ENCODE assay signal across 28 cellular contexts in the genomic region with DNA sequence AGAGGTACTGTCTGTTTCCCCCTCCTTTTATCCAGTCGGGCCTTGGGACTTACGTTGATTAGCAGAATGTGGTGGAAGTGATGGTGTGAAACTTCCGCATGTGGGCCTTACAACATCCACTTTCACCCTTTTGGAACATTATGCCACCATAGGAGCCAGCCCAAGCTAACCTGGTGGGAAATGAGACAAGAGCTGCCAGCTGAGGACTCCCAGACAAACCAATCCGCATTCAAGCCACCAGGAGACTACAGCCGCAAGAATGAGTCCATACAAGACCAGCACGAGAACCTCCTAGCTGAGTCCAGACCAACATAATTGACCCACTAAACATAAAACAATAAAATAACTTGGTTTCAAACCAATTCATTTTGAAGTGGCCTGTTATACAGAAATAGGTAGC. TPM values are rescaled to one million over a fixed set of nuclear protein-coding genes. Genes with fewer than 3 reads are reported as not detected.
"Had no signal": no experiment of that assay in that cellular context is flagged by ENCODE, and none has a peak within 500 bp of the region (broad histone marks: within the 10 kb centered on the region; RNA-seq: fewer than 3 reads in every experiment).

No MANE protein-coding gene starts in this region.

- H3K4me3 Mint-ChIP-seq: activated CD4-positive, alpha-beta memory T cell treated with anti-CD3 and anti-CD28 coated beads for 36 hours; activated CD4-positive, alpha-beta T cell treated with anti-CD3 and anti-CD28 coated beads for 36 hours; activated CD4-positive, alpha-beta T cell treated with anti-CD3 and anti-CD28 coated beads, Interleukin-2, amount 10 ng/mL, durations not matched to agents 7 days and 5 days; activated naive CD4-positive, alpha-beta T cell treated with anti-CD3 and anti-CD28 coated beads, Interleukin-2, amount 10 ng/mL, durations not matched to agents 7 days and 5 days; activated naive CD8-positive, alpha-beta T cell; activated naive CD8-positive, alpha-beta T cell treated with anti-CD3 and anti-CD28 coated beads, Interleukin-2, amount 50 U/mL, for 24 hours; activated T-cell treated with anti-CD3 and anti-CD28 coated beads, Interleukin-2, amount 50 U/mL, for 24 hours; brain had no signal

- H3K9me3 Mint-ChIP-seq: activated CD4-positive, alpha-beta memory T cell treated with anti-CD3 and anti-CD28 coated beads for 36 hours; activated CD4-positive, alpha-beta T cell treated with anti-CD3 and anti-CD28 coated beads, Interleukin-2, amount 10 ng/mL, durations not matched to agents 7 days and 5 days; activated naive CD8-positive, alpha-beta T cell treated with anti-CD3 and anti-CD28 coated beads, Interleukin-2, amount 50 U/mL, for 24 hours; activated T-cell treated with anti-CD3 and anti-CD28 coated beads, Interleukin-2, amount 50 U/mL, for 24 hours; brain had no signal

- H3K27me3 ChIP-seq: MG63, SJCRH30 had no signal

- H3K36me3 Mint-ChIP-seq: activated CD4-positive, alpha-beta memory T cell treated with anti-CD3 and anti-CD28 coated beads for 36 hours; brain had no signal

- ATAC-seq: activated CD4-positive, alpha-beta T cell treated with anti-CD3 and anti-CD28 coated beads for 36 hours; activated naive CD8-positive, alpha-beta T cell treated with anti-CD3 and anti-CD28 coated beads, Interleukin-2, amount 50 U/mL, for 24 hours had no signal

- H3K4me1 ChIP-seq: SJCRH30 had no signal

- H3K36me3 ChIP-seq: MG63, SJCRH30 had no signal

- H3K27ac Mint-ChIP-seq: activated CD4-positive, alpha-beta memory T cell treated with anti-CD3 and anti-CD28 coated beads for 36 hours; activated CD4-positive, alpha-beta T cell treated with anti-CD3 and anti-CD28 coated beads for 36 hours; activated CD4-positive, alpha-beta T cell treated with anti-CD3 and anti-CD28 coated beads, Interleukin-2, amount 10 ng/mL, durations not matched to agents 7 days and 5 days; activated naive CD4-positive, alpha-beta T cell treated with anti-CD3 and anti-CD28 coated beads, Interleukin-2, amount 10 ng/mL, durations not matched to agents 7 days and 5 days; activated naive CD8-positive, alpha-beta T cell; activated naive CD8-positive, alpha-beta T cell treated with anti-CD3 and anti-CD28 coated beads, Interleukin-2, amount 50 U/mL, for 24 hours; activated T-cell treated with anti-CD3 and anti-CD28 coated beads, Interleukin-2, amount 50 U/mL, for 24 hours; brain had no signal

- H3K9me3 ChIP-seq: MG63, SJCRH30 had no signal

- H3K4me3 ChIP-seq: MG63, SJCRH30, SK-N-MC had no signal

- H3K27me3 Mint-ChIP-seq: activated CD4-positive, alpha-beta memory T cell treated with anti-CD3 and anti-CD28 coated beads for 36 hours; activated naive CD8-positive, alpha-beta T cell; activated T-cell treated with anti-CD3 and anti-CD28 coated beads, Interleukin-2, amount 50 U/mL, for 24 hours had no signal

- H3K27ac ChIP-seq: SJCRH30, SK-N-MC had no signal

- DNase-seq: activated CD4-positive, alpha-beta memory T cell treated with anti-CD3 and anti-CD28 coated beads for 36 hours; activated CD4-positive, alpha-beta T cell treated with anti-CD3 and anti-CD28 coated beads for 36 hours; activated CD4-positive, alpha-beta T cell treated with anti-CD3 and anti-CD28 coated beads, Interleukin-2, amount 10 ng/mL, durations not matched to agents 7 days and 5 days; activated naive CD4-positive, alpha-beta T cell treated with anti-CD3 and anti-CD28 coated beads, Interleukin-2, amount 10 ng/mL, durations not matched to agents 7 days and 5 days; activated naive CD8-positive, alpha-beta T cell treated with anti-CD3 and anti-CD28 coated beads, Interleukin-2, amount 50 U/mL, for 24 hours; activated T-cell treated with anti-CD3 and anti-CD28 coated beads, Interleukin-2, amount 50 U/mL, for 24 hours; anterior cingulate cortex; caudate nucleus; cerebellar nuclear complex; Kasumi-1; KG1; MG63; NCI-H1048; NCI-H1105 treated with DMSO at 0.1 percent for 48 hours; NCI-H1436; NCI-H1694 treated with DMSO at 0.1 percent for 48 hours; NCI-H2029; NCI-H510A; NCI-H526; NCI-H748 treated with DMSO at 0.1 percent for 48 hours; NK-92 treated with Interleukin-12 subunit alpha and Interleukin-12 subunit beta, amount 100 ng/mL, for 24 hours; OCI-M1; SHP77 had no signal

RNA-seq across cellular contexts. Expression of a gene that starts 37.5 kb away (rescaled TPM):
- total RNA-seq: activated CD4-positive, alpha-beta T cell treated with anti-CD3 and anti-CD28 coated beads for 36 hours; bronchial epithelial cell; SJCRH30 had no signal
